In the genomic region with DNA sequence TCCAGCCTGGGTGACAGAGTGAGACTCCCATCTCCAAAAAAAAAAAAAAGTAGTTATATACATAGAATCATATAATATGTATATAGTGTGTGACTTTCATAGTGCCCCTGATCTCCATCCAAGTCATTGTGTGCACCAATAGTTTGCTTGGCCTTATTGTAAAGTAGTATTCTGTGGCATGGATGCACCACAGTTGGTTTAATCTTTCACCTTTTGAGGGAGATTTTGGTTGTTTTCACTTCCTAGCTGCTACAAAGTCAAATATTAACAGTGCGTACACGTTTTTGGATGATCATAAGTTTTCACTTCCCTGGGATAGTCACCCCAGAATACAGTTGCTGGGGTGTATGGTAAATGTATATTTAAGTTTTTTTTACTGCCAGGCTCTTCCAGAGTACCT, we compare ENCODE assay signal across 1 cellular context.
TF ChIP-seq lines count a peak whose summit lies in the region.

No MANE protein-coding gene starts in this region.

TF ChIP-seq in GM12878, 131 proteins besides CTCF, POLR2A, EP300 and RAD21 (continued from another document):
- peak; percentile 61; the same call in 1 of the 2 replicates for TF ChIP-seq SPI1 (IDR thresholded peaks at IDR 0.05; ENCODE audit: borderline replicate concordance, insufficient read depth, low read depth, low read length)
- no peak for TF ChIP-seq MYC (IDR thresholded peaks at IDR 0.05; ENCODE audit: insufficient read depth, insufficient read length, insufficient replicate concordance, low read length, severe bottlenecking)
- no peak for TF ChIP-seq SP1 (IDR thresholded peaks at IDR 0.05; ENCODE audit: low read depth, low read length)
- TF ChIP-seq, protein P1, sequence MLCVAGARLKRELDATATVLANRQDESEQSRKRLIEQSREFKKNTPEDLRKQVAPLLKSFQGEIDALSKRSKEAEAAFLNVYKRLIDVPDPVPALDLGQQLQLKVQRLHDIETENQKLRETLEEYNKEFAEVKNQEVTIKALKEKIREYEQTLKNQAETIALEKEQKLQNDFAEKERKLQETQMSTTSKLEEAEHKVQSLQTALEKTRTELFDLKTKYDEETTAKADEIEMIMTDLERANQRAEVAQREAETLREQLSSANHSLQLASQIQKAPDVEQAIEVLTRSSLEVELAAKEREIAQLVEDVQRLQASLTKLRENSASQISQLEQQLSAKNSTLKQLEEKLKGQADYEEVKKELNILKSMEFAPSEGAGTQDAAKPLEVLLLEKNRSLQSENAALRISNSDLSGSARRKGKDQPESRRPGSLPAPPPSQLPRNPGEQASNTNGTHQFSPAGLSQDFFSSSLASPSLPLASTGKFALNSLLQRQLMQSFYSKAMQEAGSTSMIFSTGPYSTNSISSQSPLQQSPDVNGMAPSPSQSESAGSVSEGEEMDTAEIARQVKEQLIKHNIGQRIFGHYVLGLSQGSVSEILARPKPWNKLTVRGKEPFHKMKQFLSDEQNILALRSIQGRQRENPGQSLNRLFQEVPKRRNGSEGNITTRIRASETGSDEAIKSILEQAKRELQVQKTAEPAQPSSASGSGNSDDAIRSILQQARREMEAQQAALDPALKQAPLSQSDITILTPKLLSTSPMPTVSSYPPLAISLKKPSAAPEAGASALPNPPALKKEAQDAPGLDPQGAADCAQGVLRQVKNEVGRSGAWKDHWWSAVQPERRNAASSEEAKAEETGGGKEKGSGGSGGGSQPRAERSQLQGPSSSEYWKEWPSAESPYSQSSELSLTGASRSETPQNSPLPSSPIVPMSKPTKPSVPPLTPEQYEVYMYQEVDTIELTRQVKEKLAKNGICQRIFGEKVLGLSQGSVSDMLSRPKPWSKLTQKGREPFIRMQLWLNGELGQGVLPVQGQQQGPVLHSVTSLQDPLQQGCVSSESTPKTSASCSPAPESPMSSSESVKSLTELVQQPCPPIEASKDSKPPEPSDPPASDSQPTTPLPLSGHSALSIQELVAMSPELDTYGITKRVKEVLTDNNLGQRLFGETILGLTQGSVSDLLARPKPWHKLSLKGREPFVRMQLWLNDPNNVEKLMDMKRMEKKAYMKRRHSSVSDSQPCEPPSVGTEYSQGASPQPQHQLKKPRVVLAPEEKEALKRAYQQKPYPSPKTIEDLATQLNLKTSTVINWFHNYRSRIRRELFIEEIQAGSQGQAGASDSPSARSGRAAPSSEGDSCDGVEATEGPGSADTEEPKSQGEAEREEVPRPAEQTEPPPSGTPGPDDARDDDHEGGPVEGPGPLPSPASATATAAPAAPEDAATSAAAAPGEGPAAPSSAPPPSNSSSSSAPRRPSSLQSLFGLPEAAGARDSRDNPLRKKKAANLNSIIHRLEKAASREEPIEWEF (IDR thresholded peaks at IDR 0.05; ENCODE audit: insufficient replicate concordance, low read depth, low read length): no peak
- peak; percentile 70; the same call in 1 of the 2 replicates for TF ChIP-seq FOXK2 (IDR thresholded peaks at IDR 0.05)
- TF ChIP-seq, protein P2, sequence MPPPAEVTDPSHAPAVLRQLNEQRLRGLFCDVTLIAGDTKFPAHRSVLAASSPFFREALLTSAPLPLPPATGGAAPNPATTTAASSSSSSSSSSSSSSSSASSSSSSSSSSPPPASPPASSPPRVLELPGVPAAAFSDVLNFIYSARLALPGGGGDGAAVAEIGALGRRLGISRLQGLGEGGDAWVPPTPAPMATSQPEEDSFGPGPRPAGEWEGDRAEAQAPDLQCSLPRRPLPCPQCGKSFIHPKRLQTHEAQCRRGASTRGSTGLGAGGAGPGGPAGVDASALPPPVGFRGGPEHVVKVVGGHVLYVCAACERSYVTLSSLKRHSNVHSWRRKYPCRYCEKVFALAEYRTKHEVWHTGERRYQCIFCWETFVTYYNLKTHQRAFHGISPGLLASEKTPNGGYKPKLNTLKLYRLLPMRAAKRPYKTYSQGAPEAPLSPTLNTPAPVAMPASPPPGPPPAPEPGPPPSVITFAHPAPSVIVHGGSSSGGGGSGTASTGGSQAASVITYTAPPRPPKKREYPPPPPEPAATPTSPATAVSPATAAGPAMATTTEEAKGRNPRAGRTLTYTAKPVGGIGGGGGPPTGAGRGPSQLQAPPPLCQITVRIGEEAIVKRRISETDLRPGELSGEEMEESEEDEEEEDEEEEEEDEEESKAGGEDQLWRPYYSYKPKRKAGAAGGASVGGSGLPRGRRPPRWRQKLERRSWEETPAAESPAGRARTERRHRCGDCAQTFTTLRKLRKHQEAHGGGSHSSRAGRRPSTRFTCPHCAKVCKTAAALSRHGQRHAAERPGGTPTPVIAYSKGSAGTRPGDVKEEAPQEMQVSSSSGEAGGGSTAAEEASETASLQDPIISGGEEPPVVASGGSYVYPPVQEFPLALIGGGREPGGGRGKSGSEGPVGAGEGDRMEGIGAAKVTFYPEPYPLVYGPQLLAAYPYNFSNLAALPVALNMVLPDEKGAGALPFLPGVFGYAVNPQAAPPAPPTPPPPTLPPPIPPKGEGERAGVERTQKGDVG (CRISPR knock-in tag; IDR thresholded peaks at IDR 0.05): no peak
- TF ChIP-seq, protein P3, sequence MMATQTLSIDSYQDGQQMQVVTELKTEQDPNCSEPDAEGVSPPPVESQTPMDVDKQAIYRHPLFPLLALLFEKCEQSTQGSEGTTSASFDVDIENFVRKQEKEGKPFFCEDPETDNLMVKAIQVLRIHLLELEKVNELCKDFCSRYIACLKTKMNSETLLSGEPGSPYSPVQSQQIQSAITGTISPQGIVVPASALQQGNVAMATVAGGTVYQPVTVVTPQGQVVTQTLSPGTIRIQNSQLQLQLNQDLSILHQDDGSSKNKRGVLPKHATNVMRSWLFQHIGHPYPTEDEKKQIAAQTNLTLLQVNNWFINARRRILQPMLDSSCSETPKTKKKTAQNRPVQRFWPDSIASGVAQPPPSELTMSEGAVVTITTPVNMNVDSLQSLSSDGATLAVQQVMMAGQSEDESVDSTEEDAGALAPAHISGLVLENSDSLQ (IDR thresholded peaks at IDR 0.05): no peak
- no peak for TF ChIP-seq KAT2A (conservative IDR thresholded peaks at IDR 0.05; ENCODE audit: control insufficient read depth, low read depth, low read length)
- peak; percentile 75; the same call in 1 of the 2 replicates for TF ChIP-seq MTA2 (IDR thresholded peaks at IDR 0.05; ENCODE audit: low read depth)
- no peak for TF ChIP-seq STAT3 (IDR thresholded peaks at IDR 0.05; ENCODE audit: low read depth, low read length)
- TF ChIP-seq NBN (IDR thresholded peaks at IDR 0.05): 0 out of 2 replicates have a peak, but pooled peaks have one; percentile 52
- no peak for TF ChIP-seq ZNF622 (IDR thresholded peaks at IDR 0.05)
- TF ChIP-seq JUNB (IDR thresholded peaks at IDR 0.05): no peak
- no peak for TF ChIP-seq CBX5 (IDR thresholded peaks at IDR 0.05; ENCODE audit: low read depth)
- no peak for TF ChIP-seq USF2 (IDR thresholded peaks at IDR 0.05; ENCODE audit: borderline replicate concordance, low read depth, low read length)
- TF ChIP-seq CREB1 (IDR thresholded peaks at IDR 0.05; ENCODE audit: low read depth): no peak
